Comparison of ENCODE assay signal across 11 cellular contexts in genomic region chr5:124056326-124057160, GRCh38.
DNase-seq lines count a peak whose midpoint lies in the region; ATAC-seq and TF ChIP-seq lines count a peak whose summit lies in the region.
"Had no signal": no experiment of that assay in that cellular context is flagged by ENCODE, and none has a peak within 500 bp of the region (broad histone marks: within the 10 kb centered on the region; RNA-seq: fewer than 3 reads in every experiment).

No MANE protein-coding gene starts in this region.

- H3K36me3 ChIP-seq in DND-41 (ENCODE audit: insufficient read depth, low read length) (no peaks in the 10 kb centered on the region), mammary epithelial cell (ENCODE audit: insufficient read depth, low read length) (no peaks in the 10 kb centered on the region), WERI-Rb-1 (no peaks in the 10 kb centered on the region)
- H3K36me3 ChIP-seq: SJSA1 had no signal

- in situ Hi-C loops in mammary epithelial cell (cut with MboI; ENCODE audit: low sequenced_read_pairs in 2 of 2), result no loop called here

- dilution Hi-C loops in mammary epithelial cell (cut with HindIII; ENCODE audit: low sequenced_read_pairs), result no loop called here

- CTCF ChIA-PET in mammary epithelial cell (lab: Charles Lee; ENCODE audit: low non-redundant PET), result no interaction called here
- CTCF ChIA-PET in activated CD4-positive, alpha-beta memory T cell treated with anti-CD3 and anti-CD28 coated beads for 36 hours (lab: Charles Lee), result no interaction called here

- TF ChIP-seq CTCF in DND-41 (IDR thresholded peaks at IDR 0.05; ENCODE audit: borderline replicate concordance, extremely low read depth, low read length, poor library complexity, severe bottlenecking) (no peak), GM20000 (IDR thresholded peaks at IDR 0.05; ENCODE audit: extremely low read depth, missing control alignments) (no peak), mammary epithelial cell (conservative IDR thresholded peaks at IDR 0.05 in 1 of 2, IDR thresholded peaks at IDR 0.05 in 1 of 2; ENCODE audit: extremely low read depth in 1 of 2, insufficient read depth in 1 of 2, low read depth in 1 of 2, low read length in 2 of 2) (no peak), WERI-Rb-1 (IDR thresholded peaks at IDR 0.05; ENCODE audit: low read depth, low read length) (no peak)

- no peak for DNase-seq in DND-41
- peak; percentile 14 for DNase-seq in GM20000 (ENCODE audit: low spot score)
- DNase-seq in mammary epithelial cell, result no peak
- DNase-seq in activated CD4-positive, alpha-beta memory T cell treated with anti-CD3 and anti-CD28 coated beads for 36 hours, result no peak
- no peak for DNase-seq in COR-L47 (lab: John Stamatoyannopoulos, UW)
- DNase-seq in NCI-H524 (lab: John Stamatoyannopoulos, UW), result no peak
- no peak for DNase-seq in WERI-Rb-1
- DNase-seq: activated naive CD4-positive, alpha-beta T cell treated with anti-CD3 and anti-CD28 coated beads, Interleukin-2, amount 50 U/mL, for 16 hours; CD8-positive, alpha-beta memory T cell had no signal

- BruUV-seq in mammary epithelial cell (replicated peaks; lab: Mats Ljungman, UMichigan), result no TSS peak

- H4K20me1 ChIP-seq in DND-41 (ENCODE audit: insufficient read depth, low read length) (no peaks in the 10 kb centered on the region), mammary epithelial cell (ENCODE audit: insufficient read depth, low read length) (no peaks in the 10 kb centered on the region)

- peaks cover 4% of the 10 kb centered on the region for H3K9me3 Mint-ChIP-seq in activated CD4-positive, alpha-beta memory T cell treated with anti-CD3 and anti-CD28 coated beads for 36 hours

- H3K27me3 ChIP-seq in DND-41 (ENCODE audit: insufficient read depth, low read length, poor library complexity) (no peaks in the 10 kb centered on the region), mammary epithelial cell (ENCODE audit: insufficient read depth, low read length) (peaks cover 3% of the 10 kb centered on the region), WERI-Rb-1 (ENCODE audit: insufficient read depth, low read depth, severe bottlenecking) (no peaks in the 10 kb centered on the region)
- H3K27me3 ChIP-seq: SJSA1 had no signal

- no peaks in the 10 kb centered on the region for H3K79me2 ChIP-seq in DND-41 (ENCODE audit: insufficient read depth, low read length)
- H3K79me2 ChIP-seq in mammary epithelial cell (ENCODE audit: insufficient read depth, low read length), result no peaks in the 10 kb centered on the region

- H3K27ac Mint-ChIP-seq in activated CD4-positive, alpha-beta memory T cell treated with anti-CD3 and anti-CD28 coated beads for 36 hours, result no peak overlapping the region
- H3K27ac Mint-ChIP-seq: CD8-positive, alpha-beta memory T cell had no signal

- intact Hi-C loops in mammary epithelial cell (cut with micrococcal nuclease), result no loop called here
- intact Hi-C loops in activated CD4-positive, alpha-beta memory T cell treated with anti-CD3 and anti-CD28 coated beads for 36 hours (cut with micrococcal nuclease), result no loop called here

- H3K4me2 ChIP-seq in DND-41 (ENCODE audit: insufficient read depth, low read length) (peak overlapping the region; percentile 53; the same call in 1 of the 2 replicates), mammary epithelial cell (ENCODE audit: insufficient read depth, low read depth, low read length) (peak overlapping the region; percentile 20)

- H3K9me3 ChIP-seq in DND-41 (ENCODE audit: insufficient read depth, low read length, severe bottlenecking) (no peaks in the 10 kb centered on the region), mammary epithelial cell (replicated peaks; ENCODE audit: insufficient read depth, low read length) (no peaks in the 10 kb centered on the region), WERI-Rb-1 (ENCODE audit: severe bottlenecking) (no peaks in the 10 kb centered on the region)
- H3K9me3 ChIP-seq: SJSA1 had no signal

- H2AFZ ChIP-seq in DND-41 (ENCODE audit: low read depth, low read length), result peak overlapping the region; percentile 21; the same call in 1 of the 2 replicates
- no peak overlapping the region for H2AFZ ChIP-seq in mammary epithelial cell (ENCODE audit: low read depth, low read length)

- no peaks in the 10 kb centered on the region for H3K36me3 Mint-ChIP-seq in activated CD4-positive, alpha-beta memory T cell treated with anti-CD3 and anti-CD28 coated beads for 36 hours
- H3K36me3 Mint-ChIP-seq: CD8-positive, alpha-beta memory T cell had no signal

- WGBS in mammary epithelial cell (ENCODE audit: low coverage, missing lambda C conversion rate), result 73% methylated on average over 13 of the region's 13 CpGs

- H3K4me1 ChIP-seq in DND-41 (ENCODE audit: insufficient read depth, low read length) (peaks cover 11% of the 10 kb centered on the region), mammary epithelial cell (ENCODE audit: insufficient read depth, low read length) (no peaks in the 10 kb centered on the region)

- H3K4me3 ChIP-seq in DND-41 (ENCODE audit: low read depth in 1 of 2, low read length in 2 of 2), result no peak overlapping the region
- no peak overlapping the region for H3K4me3 ChIP-seq in mammary epithelial cell (replicated peaks in 1 of 3; ENCODE audit: insufficient read depth in 1 of 3, low read depth in 2 of 3, low read length in 3 of 3)
- H3K4me3 ChIP-seq in WERI-Rb-1 (ENCODE audit: low read depth, low read length), result no peak overlapping the region
- H3K4me3 ChIP-seq: SJSA1 had no signal

- no peaks in the 10 kb centered on the region for H3K4me1 Mint-ChIP-seq in activated CD4-positive, alpha-beta memory T cell treated with anti-CD3 and anti-CD28 coated beads for 36 hours (ENCODE audit: low read depth)
- H3K4me1 Mint-ChIP-seq: CD8-positive, alpha-beta memory T cell had no signal

- H3K27ac ChIP-seq in DND-41 (ENCODE audit: low read length) (no peak overlapping the region), mammary epithelial cell (ENCODE audit: insufficient read depth, low read depth, low read length) (no peak overlapping the region), WERI-Rb-1 (no peak overlapping the region)
- H3K27ac ChIP-seq: SJSA1 had no signal

- H3K27me3 Mint-ChIP-seq in activated CD4-positive, alpha-beta memory T cell treated with anti-CD3 and anti-CD28 coated beads for 36 hours, result no peaks in the 10 kb centered on the region
- H3K27me3 Mint-ChIP-seq: CD8-positive, alpha-beta memory T cell had no signal

- no peak for ATAC-seq in DND-41 (ENCODE audit: insufficient read depth, low read depth)
- ATAC-seq in HG03175 (IDR thresholded peaks at IDR 0.05; ENCODE audit: unreplicated experiment), result peak; percentile 78

- POLR2A ChIA-PET in activated CD4-positive, alpha-beta memory T cell treated with anti-CD3 and anti-CD28 coated beads for 36 hours (lab: Charles Lee), result no interaction called here

- H3K9ac ChIP-seq in DND-41 (ENCODE audit: low read depth, low read length) (no peak overlapping the region), mammary epithelial cell (ENCODE audit: insufficient read depth, low read length) (no peak overlapping the region)

- H3K4me3 Mint-ChIP-seq in activated CD4-positive, alpha-beta memory T cell treated with anti-CD3 and anti-CD28 coated beads for 36 hours, result no peak overlapping the region
- H3K4me3 Mint-ChIP-seq: CD8-positive, alpha-beta memory T cell had no signal
